35 cellular contexts compared by ENCODE assay signal in genomic region chr10:101336382-101336781, GRCh38.
"Had no signal": no experiment of that assay in that cellular context is flagged by ENCODE, and none has a peak within 500 bp of the region (broad histone marks: within the 10 kb centered on the region; RNA-seq: fewer than 3 reads in every experiment).

No MANE protein-coding gene starts in this region.

- H3K4me2 ChIP-seq: KMS-11 had no signal

- H3K36me3 ChIP-seq: MG63 had no signal

- H3K9me3 ChIP-seq: MG63 had no signal

- DNase-seq: Karpas-422, Kasumi-1, MG63, MM.1S, MV-4-11, NCI-H1048, NCI-H1092, NCI-H1092 treated with DMSO at 0.1 percent for 48 hours, NCI-H1105, NCI-H1105 treated with DMSO at 0.1 percent for 48 hours, NCI-H1417, NCI-H1417 treated with DMSO at 0.1 percent for 48 hours, NCI-H1436, NCI-H1436 treated with DMSO at 0.1 percent for 48 hours, NCI-H146, NCI-H1694, NCI-H1694 treated with DMSO at 0.1 percent for 48 hours, NCI-H187, NCI-H187 treated with DMSO at 0.1 percent for 48 hours, NCI-H1930, NCI-H2029, NCI-H2029 treated with DMSO at 0.1 percent for 48 hours, NCI-H2081, NCI-H2081 treated with DMSO at 0.1 percent for 48 hours, NCI-H2107, NCI-H2171, NCI-H2171 treated with DMSO at 0.1 percent for 48 hours, NCI-H2227 treated with DMSO at 0.1 percent for 48 hours, NCI-H226, NCI-H345, NCI-H446, NCI-H446 treated with DMSO at 0.1 percent for 48 hours, NCI-H510A, NCI-H510A treated with DMSO at 0.1 percent for 48 hours had no signal

- H3K27ac ChIP-seq: KMS-11 had no signal

- H3K27me3 ChIP-seq: MG63 had no signal

- H3K4me3 ChIP-seq: MG63 had no signal
